Comparison of ENCODE assay signal across 1 cellular context in the genomic region with DNA sequence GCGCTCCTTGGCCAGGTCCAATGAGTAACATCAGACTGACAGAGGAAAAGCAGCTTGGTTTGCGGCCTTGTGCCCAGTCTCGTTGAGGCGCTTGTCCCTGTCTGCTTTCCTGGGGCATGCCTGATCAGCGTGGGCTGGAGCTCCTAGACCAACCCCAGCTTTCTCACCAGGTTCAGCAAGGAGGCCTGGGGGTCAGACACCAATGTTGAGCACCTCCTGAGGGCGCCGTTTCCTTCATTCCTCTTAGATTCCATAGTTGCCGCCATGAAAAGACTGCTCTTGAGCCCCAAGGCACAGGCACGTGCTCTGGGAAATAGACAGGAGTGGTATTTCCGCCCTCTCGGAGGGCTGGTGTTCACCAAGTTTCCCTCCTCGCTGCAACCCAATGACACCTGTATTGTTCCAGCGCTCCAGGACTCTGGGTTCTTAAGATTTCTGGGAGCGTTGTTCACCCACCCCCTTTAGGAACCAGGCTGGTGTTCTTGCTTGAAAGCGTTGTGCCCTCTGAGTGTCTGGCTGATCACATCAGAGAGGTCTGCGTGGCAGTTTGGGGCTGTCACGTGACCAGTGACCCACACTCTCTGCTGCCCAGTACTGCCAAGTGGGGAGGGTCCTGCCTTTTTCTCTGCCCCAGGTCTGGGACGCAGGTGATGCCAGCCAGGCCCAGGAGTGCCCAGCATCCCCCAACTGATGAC.
TF ChIP-seq lines count a peak whose summit lies in the region.

No MANE protein-coding gene starts in this region.

TF ChIP-seq in H1, 55 proteins besides CTCF, POLR2A, EP300 and RAD21:
- no peak for TF ChIP-seq SIRT6 (IDR thresholded peaks at IDR 0.05; ENCODE audit: low read length)
- TF ChIP-seq, protein P1, sequence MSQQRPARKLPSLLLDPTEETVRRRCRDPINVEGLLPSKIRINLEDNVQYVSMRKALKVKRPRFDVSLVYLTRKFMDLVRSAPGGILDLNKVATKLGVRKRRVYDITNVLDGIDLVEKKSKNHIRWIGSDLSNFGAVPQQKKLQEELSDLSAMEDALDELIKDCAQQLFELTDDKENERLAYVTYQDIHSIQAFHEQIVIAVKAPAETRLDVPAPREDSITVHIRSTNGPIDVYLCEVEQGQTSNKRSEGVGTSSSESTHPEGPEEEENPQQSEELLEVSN (IDR thresholded peaks at IDR 0.05) = peak; percentile 41; the same call in 1 of the 2 replicates
